ENCODE assay signal across 8 cellular contexts in the genomic region with DNA sequence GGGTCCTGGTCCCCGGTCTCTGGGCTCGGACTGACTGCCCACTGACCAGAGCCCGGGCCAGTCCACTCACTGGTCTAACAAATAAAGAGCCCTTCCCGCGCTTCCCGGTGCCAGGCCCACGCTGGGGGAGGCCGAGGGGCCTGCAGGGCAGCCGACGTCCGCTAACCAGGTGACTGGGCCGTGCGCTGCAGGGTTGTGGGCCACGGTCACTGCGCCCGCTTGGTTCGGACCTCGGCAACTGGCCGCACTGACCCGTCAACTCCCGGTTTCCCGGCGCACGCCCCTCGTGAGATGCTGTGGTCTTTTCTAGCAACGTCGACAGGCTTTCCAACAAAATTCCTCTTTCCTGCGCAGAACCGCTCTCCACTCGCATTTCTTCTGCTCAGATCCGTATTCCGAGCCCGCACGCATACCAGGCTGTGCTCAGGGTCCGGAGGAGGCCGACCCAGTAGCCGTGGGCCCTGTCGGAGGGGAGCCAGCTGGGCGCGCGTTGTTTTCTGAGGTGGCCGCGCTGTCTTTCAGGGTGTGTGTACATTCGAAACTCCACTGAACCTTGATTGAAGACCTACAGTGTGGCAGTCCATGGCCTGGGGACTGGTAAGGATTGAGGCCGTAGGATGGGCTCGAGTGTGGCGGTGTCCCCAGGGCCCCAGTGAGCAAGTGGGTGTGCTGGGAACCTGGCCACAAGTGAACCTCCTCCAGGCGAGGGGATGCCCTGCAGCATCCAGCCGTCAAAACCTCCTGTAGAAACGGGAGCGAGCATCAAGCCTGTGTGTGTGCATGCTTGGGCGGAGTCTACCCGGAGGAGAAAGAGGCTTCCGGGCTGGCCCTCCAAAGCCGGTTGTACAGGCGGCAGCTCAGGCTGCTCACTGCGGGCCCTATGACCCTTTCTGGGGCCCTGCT. TPM values are rescaled to one million over a fixed set of nuclear protein-coding genes. Genes with fewer than 3 reads are reported as not detected.
DNase-seq lines count a peak whose midpoint lies in the region; ATAC-seq and TF ChIP-seq lines count a peak whose summit lies in the region.

No MANE protein-coding gene starts in this region.

- TF ChIP-seq EP300 in transverse colon (IDR thresholded peaks at IDR 0.05; ENCODE audit: low read depth), result no peak

- intact Hi-C loops in left lung (cut with DNase I), result loop anchor here in 1 of 2 donors (10.0 kb wide), 1 partner anchor 70 kb away; no protein-coding TSS in a partner anchor
- intact Hi-C loops in transverse colon (cut with DNase I; ENCODE audit: low total_unique reads), result no loop called here

- whole genome bisulfite sequencing in transverse colon (ENCODE audit: low coverage in 1 of 2), 2 donors, result 66 to 70% methylated on average over 4 to 55 of the region's 57 CpGs

- TF ChIP-seq POLR2A in transverse colon (IDR thresholded peaks at IDR 0.05), result no peak

- H3K36me3 ChIP-seq in left lung (no peaks in the 10 kb centered on the region), transverse colon (no peaks in the 10 kb centered on the region)

- DNase-seq in NCI-H1436 (lab: John Stamatoyannopoulos, UW), result peak; percentile 9
- no peak for DNase-seq in NCI-H1436 treated with DMSO at 0.1 percent for 48 hours (lab: John Stamatoyannopoulos, UW)
- DNase-seq in NCI-H69 (lab: John Stamatoyannopoulos, UW), result peak; percentile 75
- no peak for DNase-seq in caudate nucleus (lab: John Stamatoyannopoulos, UW)
- DNase-seq in left lung, result peak; percentile 44 to 83
- DNase-seq in transverse colon, result no peak
- no peak for DNase-seq in mesenteric fat pad (ENCODE audit: low spot score)

- ATAC-seq in left lung (no peak), HG03442 (IDR thresholded peaks at IDR 0.05; ENCODE audit: unreplicated experiment) (no peak)

- peaks cover 29 to 84% of the 10 kb centered on the region in 2 donors for H3K4me1 ChIP-seq in left lung
- peaks cover 19 to 52% (median 41%) of the 10 kb centered on the region in 4 donors for H3K4me1 ChIP-seq in transverse colon

- in situ Hi-C loops in transverse colon (cut with MboI; ENCODE audit: low pct_ligation_motif_present in 1 of 4, low pct_unique_long_range_greater_than_20kb in 1 of 4, low sequenced_read_pairs in 3 of 4), result no loop called here

- H3K27me3 ChIP-seq in left lung (peaks cover 0 to 31% of the 10 kb centered on the region in 2 donors), transverse colon (no peaks in the 10 kb centered on the region)

- no peak for TF ChIP-seq CTCF in left lung (IDR thresholded peaks at IDR 0.05)
- no peak for TF ChIP-seq CTCF in transverse colon (IDR thresholded peaks at IDR 0.05)

- H3K9me3 ChIP-seq in left lung (no peaks in the 10 kb centered on the region), transverse colon (no peaks in the 10 kb centered on the region)

- H3K4me3 ChIP-seq in left lung (peak overlapping the region; percentile 54 to 56), transverse colon (peak overlapping the region; percentile 43 to 81 (median 53))

- H3K27ac ChIP-seq in caudate nucleus (ENCODE audit: low read depth, low read length) (peak overlapping the region; percentile 83), left lung (peak overlapping the region; percentile 46 to 71), transverse colon (peak overlapping the region; percentile 70 to 92 (median 74))

RNA-seq across cellular contexts. Expression of a gene that starts 0.9 kb away (rescaled TPM):
- total RNA-seq in left lung (10 to 100 TPM; 81.8 to 83.1 TPM), transverse colon (10 to 100 TPM in 2 of 4 donors, 1 to 10 TPM in 1, not detected in 1; 5.5 to 16.7 (median 14.9) TPM), mesenteric fat pad (38.5 TPM)

RNA-seq across cellular contexts. Expression of a gene that starts 1.9 kb away (rescaled TPM):
- total RNA-seq in left lung, result 10 to 100 TPM; 19.0 to 20.4 TPM
- 10 to 100 TPM in 1 of 4 donors, 1 to 10 TPM in 2, not detected in 1; 2.6 to 22.1 (median 4.0) TPM for total RNA-seq in transverse colon
- 23.2 TPM for total RNA-seq in mesenteric fat pad

RNA-seq across cellular contexts. Expression of a gene that starts 39.4 kb away (rescaled TPM):
- total RNA-seq in left lung, result 100 to 1,000 TPM; 122 to 334 TPM
- 100 to 1,000 TPM in 1 of 4 donors, 10 to 100 TPM in 3; 42.6 to 152 (median 70.3) TPM for total RNA-seq in transverse colon
- 557 TPM for total RNA-seq in mesenteric fat pad

Comparison
In these comparisons a context has a peak if more than half of its experiments do, and no peak if none do; other contexts are left out.
1. DNase-seq: peak in NCI-H1436 (single experiment), NCI-H69 (single experiment) and left lung (2 of 2); none in NCI-H1436 treated with DMSO at 0.1 percent for 48 hours (single experiment), caudate nucleus (0 of 61), transverse colon (single experiment) and mesenteric fat pad (single experiment).
2. Peak in every context shown above with its lines, with median percentiles within 50 percentile points of each other: H3K27ac ChIP-seq.